Comparison of ENCODE assay signal across 9 cellular contexts in genomic region chr7:41201021-41201420, GRCh38.
"Had no signal": no experiment of that assay in that cellular context is flagged by ENCODE, and none has a peak within 500 bp of the region (broad histone marks: within the 10 kb centered on the region; RNA-seq: fewer than 3 reads in every experiment).

No MANE protein-coding gene starts in this region.

- DNase-seq: GM23248, GOT3, H7, KBM-7 had no signal

- ATAC-seq: HCT116, HepG2 had no signal

- H3K9ac ChIP-seq: GM23248, KMS-11 had no signal

- H2AFZ ChIP-seq: GM23248 had no signal

- H3K9me3 ChIP-seq: HAP-1 had no signal

- H3K36me3 ChIP-seq: HAP-1 had no signal

- H3K4me3 ChIP-seq: GM23248, HAP-1 had no signal

- H3K4me1 ChIP-seq: HAP-1 had no signal

- H3K27ac ChIP-seq: GM23248, HL-60, KMS-11 had no signal

- H3K4me2 ChIP-seq: KMS-11 had no signal

- FAIRE-seq: HepG2 had no signal
